1 cellular context compared by ENCODE assay signal in the genomic region with DNA sequence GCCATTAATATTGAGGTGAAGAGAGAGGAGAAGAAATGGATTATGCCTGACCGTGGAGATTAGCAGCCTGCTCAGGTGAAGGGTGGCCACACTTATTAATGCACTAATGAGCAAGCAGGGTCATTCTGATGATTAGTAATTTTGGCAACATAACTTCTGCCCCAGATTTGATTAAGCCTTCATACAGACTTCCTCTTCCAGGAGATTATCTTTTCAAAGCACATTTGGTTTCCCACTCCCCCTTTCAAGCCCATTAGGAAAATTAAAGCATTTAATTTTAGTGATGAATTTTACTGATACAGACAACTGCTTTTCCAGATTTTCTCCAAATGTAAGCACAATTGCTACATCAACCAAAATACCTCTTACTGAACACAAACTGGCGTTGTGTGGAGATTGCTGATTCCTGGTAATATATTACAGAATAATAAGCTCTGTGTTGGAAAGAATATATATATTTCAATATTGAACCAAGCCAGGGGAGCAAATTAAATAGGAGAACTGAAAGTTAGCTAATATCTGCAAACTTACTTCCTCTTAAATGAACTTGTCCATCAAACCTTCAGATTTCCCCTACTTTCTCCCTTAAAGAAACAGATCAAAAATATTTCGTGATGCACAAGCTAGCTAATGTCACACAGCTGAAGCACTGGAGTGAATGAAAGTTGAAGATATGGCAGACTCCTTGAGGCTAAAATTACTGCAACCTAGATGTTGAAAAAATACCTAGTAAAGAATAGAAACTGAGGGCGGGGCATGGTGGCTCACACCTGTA.
TF ChIP-seq lines count a peak whose summit lies in the region.

No MANE protein-coding gene starts in this region.

TF ChIP-seq in SK-N-SH, 30 proteins besides CTCF, POLR2A, EP300 and RAD21 (continued from another document):
- TF ChIP-seq SIN3A (IDR thresholded peaks at IDR 0.05; ENCODE audit: borderline replicate concordance, low read depth, low read length): no peak
- TF ChIP-seq SMC3 (IDR thresholded peaks at IDR 0.05; ENCODE audit: low read depth, low read length): no peak
- no peak for TF ChIP-seq YY1 (IDR thresholded peaks at IDR 0.05; ENCODE audit: low read depth)
- TF ChIP-seq TCF12 (IDR thresholded peaks at IDR 0.05): 0 out of 2 replicates have a peak, but pooled peaks have one; percentile 23
- no peak for TF ChIP-seq MEF2A (IDR thresholded peaks at IDR 0.05; ENCODE audit: borderline replicate concordance, low read depth)
- TF ChIP-seq, protein P1, sequence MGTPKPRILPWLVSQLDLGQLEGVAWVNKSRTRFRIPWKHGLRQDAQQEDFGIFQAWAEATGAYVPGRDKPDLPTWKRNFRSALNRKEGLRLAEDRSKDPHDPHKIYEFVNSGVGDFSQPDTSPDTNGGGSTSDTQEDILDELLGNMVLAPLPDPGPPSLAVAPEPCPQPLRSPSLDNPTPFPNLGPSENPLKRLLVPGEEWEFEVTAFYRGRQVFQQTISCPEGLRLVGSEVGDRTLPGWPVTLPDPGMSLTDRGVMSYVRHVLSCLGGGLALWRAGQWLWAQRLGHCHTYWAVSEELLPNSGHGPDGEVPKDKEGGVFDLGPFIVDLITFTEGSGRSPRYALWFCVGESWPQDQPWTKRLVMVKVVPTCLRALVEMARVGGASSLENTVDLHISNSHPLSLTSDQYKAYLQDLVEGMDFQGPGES (IDR thresholded peaks at IDR 0.05; ENCODE audit: low read depth, low read length): no peak
- no peak for TF ChIP-seq NRF1 (IDR thresholded peaks at IDR 0.05; ENCODE audit: low read depth, low read length)
- TF ChIP-seq ELF1 (IDR thresholded peaks at IDR 0.05): no peak
- TF ChIP-seq, protein P2, sequence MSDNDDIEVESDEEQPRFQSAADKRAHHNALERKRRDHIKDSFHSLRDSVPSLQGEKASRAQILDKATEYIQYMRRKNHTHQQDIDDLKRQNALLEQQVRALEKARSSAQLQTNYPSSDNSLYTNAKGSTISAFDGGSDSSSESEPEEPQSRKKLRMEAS (IDR thresholded peaks at IDR 0.05; ENCODE audit: low read depth): no peak
- no peak for TF ChIP-seq GABPA (IDR thresholded peaks at IDR 0.05; ENCODE audit: low read depth)
- TF ChIP-seq RFX5 (IDR thresholded peaks at IDR 0.05; ENCODE audit: low read length): no peak
- TF ChIP-seq, protein P3, sequence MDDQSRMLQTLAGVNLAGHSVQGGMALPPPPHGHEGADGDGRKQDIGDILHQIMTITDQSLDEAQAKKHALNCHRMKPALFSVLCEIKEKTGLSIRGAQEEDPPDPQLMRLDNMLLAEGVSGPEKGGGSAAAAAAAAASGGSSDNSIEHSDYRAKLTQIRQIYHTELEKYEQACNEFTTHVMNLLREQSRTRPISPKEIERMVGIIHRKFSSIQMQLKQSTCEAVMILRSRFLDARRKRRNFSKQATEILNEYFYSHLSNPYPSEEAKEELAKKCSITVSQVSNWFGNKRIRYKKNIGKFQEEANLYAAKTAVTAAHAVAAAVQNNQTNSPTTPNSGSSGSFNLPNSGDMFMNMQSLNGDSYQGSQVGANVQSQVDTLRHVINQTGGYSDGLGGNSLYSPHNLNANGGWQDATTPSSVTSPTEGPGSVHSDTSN (IDR thresholded peaks at IDR 0.05): no peak
- TF ChIP-seq RCOR1 (IDR thresholded peaks at IDR 0.05; ENCODE audit: low read length): peak; percentile 87
- TF ChIP-seq, protein P4, sequence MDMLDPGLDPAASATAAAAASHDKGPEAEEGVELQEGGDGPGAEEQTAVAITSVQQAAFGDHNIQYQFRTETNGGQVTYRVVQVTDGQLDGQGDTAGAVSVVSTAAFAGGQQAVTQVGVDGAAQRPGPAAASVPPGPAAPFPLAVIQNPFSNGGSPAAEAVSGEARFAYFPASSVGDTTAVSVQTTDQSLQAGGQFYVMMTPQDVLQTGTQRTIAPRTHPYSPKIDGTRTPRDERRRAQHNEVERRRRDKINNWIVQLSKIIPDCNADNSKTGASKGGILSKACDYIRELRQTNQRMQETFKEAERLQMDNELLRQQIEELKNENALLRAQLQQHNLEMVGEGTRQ (IDR thresholded peaks at IDR 0.05; ENCODE audit: borderline replicate concordance, low read depth, low read length): no peak
TF ChIP-seq in SK-N-SH: peak in this region for 4.
